In the genomic region with DNA sequence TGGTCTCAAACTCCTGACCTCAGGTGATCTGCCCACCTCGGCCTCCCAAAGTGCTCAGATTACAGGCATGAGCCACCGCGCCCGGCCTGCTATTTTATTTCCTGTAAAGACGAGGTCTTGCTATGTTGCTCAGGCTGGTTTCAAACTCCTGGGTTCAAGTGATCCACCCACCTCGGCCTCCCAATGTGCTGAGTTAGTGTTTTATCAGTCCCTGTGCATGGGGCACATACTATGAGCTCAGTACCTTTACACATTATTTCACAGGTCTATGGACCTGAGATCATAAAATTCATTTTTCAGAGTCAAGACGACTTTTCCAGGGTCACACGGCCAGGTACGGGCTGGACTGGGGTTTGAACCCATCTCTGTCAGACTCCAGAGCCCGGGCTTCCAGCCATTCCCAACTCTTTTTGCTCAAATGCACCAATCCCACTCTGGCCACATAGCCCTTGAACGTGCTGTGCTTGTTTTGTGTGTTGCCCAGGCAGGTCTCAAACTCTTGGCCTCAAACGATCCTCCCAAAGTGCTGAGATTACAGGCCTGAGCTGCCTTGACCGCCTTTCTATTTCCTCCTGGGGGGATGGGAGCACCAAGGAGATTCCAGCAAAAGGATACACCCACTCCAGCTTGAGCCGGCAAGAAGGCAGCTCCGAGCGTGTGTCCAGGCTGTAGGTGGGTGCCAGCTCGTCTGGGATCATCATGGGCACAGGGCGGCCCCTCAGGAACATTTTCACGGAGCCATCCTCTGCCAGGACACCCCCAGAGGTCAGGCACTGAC, we compare ENCODE assay signal across 10 cellular contexts. TPM values are rescaled to one million over a fixed set of nuclear protein-coding genes. Genes with fewer than 3 reads are reported as not detected.
DNase-seq lines count a peak whose midpoint lies in the region; ATAC-seq and TF ChIP-seq lines count a peak whose summit lies in the region.
"Had no signal": no experiment of that assay in that cellular context is flagged by ENCODE, and none has a peak within 500 bp of the region (broad histone marks: within the 10 kb centered on the region; RNA-seq: fewer than 3 reads in every experiment).

No MANE protein-coding gene starts in this region.

- peak overlapping the region; percentile 94 for H3K4me2 ChIP-seq in mesendoderm (ENCODE audit: low read length)

- H3K36me3 Mint-ChIP-seq in MCF 10A (ENCODE audit: insufficient read depth, unreplicated experiment): peaks cover 20% of the 10 kb centered on the region

- H3K18ac ChIP-seq in mesendoderm (ENCODE audit: low read length): peak overlapping the region; percentile 52

- no peak overlapping the region for H2BK15ac ChIP-seq in mesendoderm (replicated peaks; ENCODE audit: low read depth)

- no peak overlapping the region for H4K8ac ChIP-seq in mesendoderm (ENCODE audit: low read depth, low read length)

- peak overlapping the region; percentile 93 for H3K56ac ChIP-seq in mesendoderm (ENCODE audit: low read length)

- H3K4me3 ChIP-seq in HUES6 (ENCODE audit: low read depth, low read length): peak overlapping the region; percentile 71
- peak overlapping the region; percentile 67 for H3K4me3 ChIP-seq in mesendoderm (ENCODE audit: low read length)
- H3K4me3 ChIP-seq in Peyer's patch: peak overlapping the region in 2 of 4 donors; percentile 78 to 87

- peak; percentile 26 for DNase-seq in AG08395 (ENCODE audit: low spot score)
- DNase-seq in MCF 10A (ENCODE audit: unreplicated experiment): peak; percentile 73
- peak; percentile 80 for DNase-seq in mesendoderm
- DNase-seq in Peyer's patch: no peak

- H3K27ac Mint-ChIP-seq in MCF 10A (ENCODE audit: low read depth, unreplicated experiment): peak overlapping the region; percentile 81

- WGBS in mesendoderm (ENCODE audit: extremely low coverage, insufficient coverage, low lambda C conversion rate): no CpG with 5 or more reads among the region's 19 CpGs

- no peak for TF ChIP-seq CTCF in MCF 10A (IDR thresholded peaks at IDR 0.05; ENCODE audit: unreplicated experiment)
- no peak for TF ChIP-seq CTCF in Peyer's patch (IDR thresholded peaks at IDR 0.05)

- H3K27me3 ChIP-seq in HUES6 (ENCODE audit: control insufficient read depth, insufficient read depth, low read length) (no peaks in the 10 kb centered on the region), mesendoderm (ENCODE audit: insufficient read depth, low read length, poor library complexity) (no peaks in the 10 kb centered on the region), Peyer's patch (no peaks in the 10 kb centered on the region)

- H3K4me1 ChIP-seq in HUES6 (ENCODE audit: control insufficient read depth, insufficient read depth, low read length) (peaks cover 17% of the 10 kb centered on the region), mesendoderm (ENCODE audit: control insufficient read depth, low read depth, low read length) (peaks cover 3% of the 10 kb centered on the region), Peyer's patch (peaks cover 0 to 37% (median 15%) of the 10 kb centered on the region in 4 donors)

- H2AK5ac ChIP-seq in mesendoderm (ENCODE audit: low read length): no peak overlapping the region

- intact Hi-C loops in MCF 10A (cut with micrococcal nuclease): no loop called here

- no peak overlapping the region for H4K5ac ChIP-seq in mesendoderm (ENCODE audit: low read length)

- no peak overlapping the region for H2BK120ac ChIP-seq in mesendoderm (ENCODE audit: low read depth, low read length)

- BruUV-seq in MCF 10A (replicated peaks; lab: Mats Ljungman, UMichigan): TSS peak; percentile 49

- POLR2A ChIA-PET in MCF 10A (lab: Yijun Ruan, JAX): interaction anchor here (0.7 to 6.2 kb wide), 10 partner anchors 7 to 171 kb away, joined by 3 to 71 read pairs (median 4); a partner anchor contains a TSS

- ATAC-seq in HG03521 (IDR thresholded peaks at IDR 0.05; ENCODE audit: unreplicated experiment) (no peak), GM21576 (IDR thresholded peaks at IDR 0.05; ENCODE audit: unreplicated experiment) (no peak), GM18517 (IDR thresholded peaks at IDR 0.05; ENCODE audit: unreplicated experiment) (no peak)
- ATAC-seq: right cardiac atrium had no signal

- CTCF ChIA-PET in MCF 10A (lab: Yijun Ruan, JAX): interaction anchor here (0.6 to 2.4 kb wide), 8 partner anchors 20 to 58 kb away, joined by 3 to 12 read pairs (median 4); no protein-coding TSS in a partner anchor

- H3K9me3 Mint-ChIP-seq in MCF 10A (ENCODE audit: unreplicated experiment): no peaks in the 10 kb centered on the region

- H3K4me1 Mint-ChIP-seq in MCF 10A (ENCODE audit: insufficient read depth, unreplicated experiment): peaks cover 23% of the 10 kb centered on the region

- peak overlapping the region; percentile 89 for H3K4me3 Mint-ChIP-seq in MCF 10A (ENCODE audit: unreplicated experiment)

- no peaks in the 10 kb centered on the region for H3K27me3 Mint-ChIP-seq in MCF 10A (ENCODE audit: insufficient read depth, unreplicated experiment)

- no peak for TF ChIP-seq POLR2A in Peyer's patch (IDR thresholded peaks at IDR 0.05)

- peak overlapping the region; percentile 40 for H3K4ac ChIP-seq in mesendoderm (ENCODE audit: low read depth, low read length)

- no peak overlapping the region for H3K23ac ChIP-seq in mesendoderm (ENCODE audit: low read length)

- H2BK5ac ChIP-seq in mesendoderm (ENCODE audit: low read length): no peak overlapping the region

- H3K79me1 ChIP-seq in mesendoderm (ENCODE audit: low read length): no peaks in the 10 kb centered on the region

- H3K9ac ChIP-seq in HUES6 (ENCODE audit: low read length) (peak overlapping the region; percentile 48), mesendoderm (ENCODE audit: low read length) (peak overlapping the region; percentile 76)

- H3K79me2 ChIP-seq in mesendoderm (ENCODE audit: control insufficient read depth, insufficient read depth, low read length): no peaks in the 10 kb centered on the region

- H3K9me3 ChIP-seq in HUES6 (ENCODE audit: control insufficient read depth, insufficient read depth, low read depth, low read length): no peaks in the 10 kb centered on the region
- H3K9me3 ChIP-seq in Peyer's patch: no peaks in the 10 kb centered on the region

- H3K36me3 ChIP-seq in HUES6 (ENCODE audit: control insufficient read depth, insufficient read depth, low read length) (no peaks in the 10 kb centered on the region), mesendoderm (ENCODE audit: control insufficient read depth, insufficient read depth, low read length) (no peaks in the 10 kb centered on the region), Peyer's patch (no peaks in the 10 kb centered on the region)

- H3K27ac ChIP-seq in HUES6 (ENCODE audit: low read depth, low read length) (no peak overlapping the region; the same call in 1 of the 2 replicates), mesendoderm (ENCODE audit: low read depth, low read length) (peak overlapping the region; percentile 56), Peyer's patch (no peak overlapping the region)

RNA-seq across cellular contexts. Expression of a gene that starts 1.1 kb away (rescaled TPM):
- total RNA-seq in MCF 10A (2022) (110 and 137 TPM in 2 replicates), Peyer's patch (10 to 100 TPM; 17.5 to 60.2 (median 46.9) TPM)
- 5.3 TPM for polyA plus RNA-seq in mesendoderm (2013, experiment 1 of 2)
- polyA plus RNA-seq in mesendoderm (2013, experiment 2 of 2): 5.6 TPM

RNA-seq across cellular contexts. Expression of a gene that starts 29.9 kb away (rescaled TPM):
- total RNA-seq in MCF 10A (2022): not detected in 2 replicates
- 0.07 TPM for polyA plus RNA-seq in mesendoderm (2013, experiment 1 of 2)
- polyA plus RNA-seq in mesendoderm (2013, experiment 2 of 2): 0.10 TPM
- total RNA-seq in Peyer's patch: 1 to 10 TPM in 3 of 4 donors, not detected in 1; 4.6 to 6.0 (median 5.6) TPM

RNA-seq across cellular contexts. Expression of a gene that starts 36.1 kb away (rescaled TPM):
- total RNA-seq in MCF 10A (2022): not detected in 2 replicates
- polyA plus RNA-seq in mesendoderm (2013, experiment 1 of 2): 0.14 TPM
- 0.10 TPM for polyA plus RNA-seq in mesendoderm (2013, experiment 2 of 2)
- total RNA-seq in Peyer's patch: 1 to 10 TPM in 2 of 4 donors, under 1 TPM in 2; 0.18 to 3.4 (median 1.7) TPM
- total RNA-seq: T-helper 1 cell treated with Interleukin-12 subunit alpha and Interleukin-12 subunit beta and Interleukin-4 antibody, amounts not matched to agents 30 ng/mL and 1 ng/mL, for 36 hours had no signal

RNA-seq across cellular contexts. Expression of a gene that starts 53.5 kb away (rescaled TPM):
- total RNA-seq in MCF 10A (2022) (16.8 and 17.3 TPM in 2 replicates), Peyer's patch (10 to 100 TPM in 3 of 4 donors, 1 to 10 TPM in 1; 5.0 to 26.6 (median 13.6) TPM)
- 7.5 TPM for polyA plus RNA-seq in mesendoderm (2013, experiment 1 of 2)
- polyA plus RNA-seq in mesendoderm (2013, experiment 2 of 2): 7.5 TPM

RNA-seq across cellular contexts. Expression of a gene that starts 53.7 kb away (rescaled TPM):
- total RNA-seq in MCF 10A (2022): 406 and 472 TPM in 2 replicates
- polyA plus RNA-seq in mesendoderm (2013, experiment 1 of 2): 2,012 TPM
- polyA plus RNA-seq in mesendoderm (2013, experiment 2 of 2): 2,008 TPM
- 10 to 100 TPM; 47.3 to 86.2 (median 67.3) TPM for total RNA-seq in Peyer's patch

Comparison
In these comparisons a context has a peak if more than half of its experiments do, and no peak if none do; other contexts are left out.
1. DNase-seq: peak in AG08395 (single experiment), MCF 10A (single experiment) and mesendoderm (single experiment); none in Peyer's patch (0 of 3).